8 cellular contexts compared by ENCODE assay signal in genomic region chr1:67489643-67490042, GRCh38. TPM values are rescaled to one million over a fixed set of nuclear protein-coding genes. Genes with fewer than 3 reads are reported as not detected.
A peak's percentile ranks its signal among the peaks of the same experiment; 100 is the strongest.
DNase-seq lines count a peak whose midpoint lies in the region; FAIRE-seq and TF ChIP-seq lines count a peak whose summit lies in the region.

No MANE protein-coding gene starts in this region.

- no peaks in the 10 kb centered on the region for H4K20me1 ChIP-seq in H1 (replicated peaks in 1 of 2; ENCODE audit: control insufficient read depth in 1 of 2, insufficient read depth in 2 of 2, low read length in 2 of 2)

- no peaks in the 10 kb centered on the region for H3K79me2 ChIP-seq in H1 (ENCODE audit: control insufficient read depth in 1 of 2, insufficient read depth in 2 of 2, low read length in 2 of 2)

- TF ChIP-seq CTCF in H1 (IDR thresholded peaks at IDR 0.05; ENCODE audit: control extremely low read depth in 1 of 3, insufficient read depth in 1 of 3, low read depth in 1 of 3, low read length in 3 of 3) (peak in 2 of 3 experiments; percentile 60 to 64; a peak in 2 of 4 replicates), prostate gland (IDR thresholded peaks at IDR 0.05) (peak in 3 of 4 experiments; percentile 21 to 48 (median 44)), lower leg skin (IDR thresholded peaks at IDR 0.05) (no peak)

- no peak overlapping the region for H4K91ac ChIP-seq in H1 (replicated peaks; ENCODE audit: insufficient read length, low read length)

- peak; percentile 3 for DNase-seq in stimulated activated CD4-positive, alpha-beta T cell treated with anti-CD3 and anti-CD28 coated beads, Interleukin-12 subunit alpha, Interleukin-12 subunit beta, amount 100 ng/mL, for 4 hours
- DNase-seq in stimulated activated CD4-positive, alpha-beta T cell treated with anti-CD3 and anti-CD28 coated beads, Interleukin-4, amount 100 ng/mL, for 4 hours: no peak
- DNase-seq in NCI-H146 treated with DMSO at 0.1 percent for 48 hours (lab: John Stamatoyannopoulos, UW; ENCODE audit: unreplicated experiment) (peak; percentile 23), H1 (ENCODE audit: low read depth in 1 of 2, low spot score in 2 of 2) (no peak), prostate gland (ENCODE audit: low spot score) (peak; percentile 18), superior temporal gyrus (ENCODE audit: extremely low spot score) (no peak), lower leg skin (ENCODE audit: low spot score in 2 of 2) (no peak), activated T-cell treated with anti-CD3 and anti-CD28 coated beads for 4 hours (no peak)

- no peak overlapping the region for H2BK120ac ChIP-seq in H1 (replicated peaks; ENCODE audit: low read depth, low read length)

- no peaks in the 10 kb centered on the region for H3K23me2 ChIP-seq in H1 (ENCODE audit: low read depth, low read length)

- H3K4me2 ChIP-seq in H1 (ENCODE audit: insufficient read depth in 1 of 2, low read depth in 2 of 2, low read length in 2 of 2): no peak overlapping the region

- H3K36me3 ChIP-seq in H1 (ENCODE audit: control insufficient read depth in 2 of 4, insufficient read depth in 4 of 4, low read length in 3 of 4): no peaks in the 10 kb centered on the region
- no peaks in the 10 kb centered on the region for H3K36me3 ChIP-seq in prostate gland

- H3K14ac ChIP-seq in H1 (ENCODE audit: insufficient read length): no peak overlapping the region

- no peak overlapping the region for H3K9ac ChIP-seq in H1 (replicated peaks in 1 of 4; ENCODE audit: extremely low read depth in 1 of 4, low read depth in 3 of 4, low read length in 3 of 4)

- H3K56ac ChIP-seq in H1 (replicated peaks; ENCODE audit: insufficient read length, low read depth, low read length): no peak overlapping the region

- no peaks in the 10 kb centered on the region for H3K79me1 ChIP-seq in H1 (ENCODE audit: low read depth, low read length)

- H2AFZ ChIP-seq in H1 (ENCODE audit: low read length): no peak overlapping the region

- TF ChIP-seq EP300 in H1 (IDR thresholded peaks at IDR 0.05; ENCODE audit: borderline replicate concordance in 1 of 2, low read depth in 2 of 2, low read length in 2 of 2): no peak

- no peak overlapping the region for H2BK20ac ChIP-seq in H1 (ENCODE audit: low read length)

- no peak overlapping the region for H2BK5ac ChIP-seq in H1 (ENCODE audit: low read depth, low read length)

- no peak overlapping the region for H2AK5ac ChIP-seq in H1 (ENCODE audit: low read depth, low read length)

- CTCF ChIA-PET in H1 (lab: Charles Lee; ENCODE audit: partially characterized antibody): interaction anchor here (0.7 to 8.4 kb wide), 23 partner anchors 8 to 280 kb away, joined by 3 to 93 read pairs (median 6); no protein-coding TSS in a partner anchor

- no peak overlapping the region for H2BK12ac ChIP-seq in H1 (ENCODE audit: low read depth, low read length)

- FAIRE-seq in H1 (lab: Jason Lieb, UNC): no peak

- peak; percentile 85 to 88 for TF ChIP-seq RAD21 in H1 (IDR thresholded peaks at IDR 0.05 in 1 of 2, conservative IDR thresholded peaks at IDR 0.05 in 1 of 2; ENCODE audit: low read depth in 2 of 2, low read length in 2 of 2)

- H3K23ac ChIP-seq in H1 (ENCODE audit: insufficient read length): no peak overlapping the region

- WGBS in H1 (ENCODE audit: extremely low coverage in 1 of 2, insufficient coverage in 1 of 2, insufficient read length in 1 of 2, insufficient replicate concordance in 2 of 2, low coverage in 1 of 2, low lambda C conversion rate in 2 of 2, missing lambda C conversion rate in 1 of 2), 2 experiments: 78% methylated on average over 1 of the region's 1 CpG; no CpG with 5 or more reads in 1 of the 2 experiments
- 17% methylated on average over 1 of the region's 1 CpG for WGBS in prostate gland
- WGBS in lower leg skin, 2 donors: 33 to 65% methylated on average over 1 of the region's 1 CpG

- intact Hi-C loops in prostate gland (cut with DNase I): loop anchor here (10.0 kb wide), 1 partner anchor 255 kb away; no protein-coding TSS in a partner anchor
- intact Hi-C loops in lower leg skin (cut with DNase I; ENCODE audit: low total_unique reads): loop anchor here (5.0 kb wide), 1 partner anchor 142 kb away; no protein-coding TSS in a partner anchor

- H3K4me1 ChIP-seq in H1 (replicated peaks in 1 of 4; ENCODE audit: control insufficient read depth in 3 of 4, insufficient read depth in 4 of 4, low read length in 3 of 4) (peaks cover 0 to under 1% (median 0%) of the 10 kb centered on the region in 4 experiments; a peak in 2 of 7 replicates), prostate gland (replicated peaks) (no peaks in the 10 kb centered on the region)

- H3K4ac ChIP-seq in H1 (replicated peaks; ENCODE audit: insufficient read length, low read depth, low read length): no peak overlapping the region

- H3K18ac ChIP-seq in H1 (ENCODE audit: extremely low read depth, low read length): no peak overlapping the region

- TF ChIP-seq POLR2A in H1 (IDR thresholded peaks at IDR 0.05; ENCODE audit: control extremely low read depth in 1 of 2, low read depth in 2 of 2, low read length in 2 of 2) (no peak), prostate gland (IDR thresholded peaks at IDR 0.05) (no peak), lower leg skin (IDR thresholded peaks at IDR 0.05) (no peak)

- no peak overlapping the region for H3K4me3 ChIP-seq in H1 (ENCODE audit: extremely low read depth in 1 of 4, insufficient read depth in 2 of 4, low read depth in 3 of 4, low read length in 4 of 4)
- no peak overlapping the region for H3K4me3 ChIP-seq in prostate gland
- H3K4me3 ChIP-seq in lower leg skin (ENCODE audit: low read depth, poor library complexity, severe bottlenecking): no peak overlapping the region

- H4K8ac ChIP-seq in H1 (ENCODE audit: extremely low read depth, insufficient read depth, low read length): no peak overlapping the region

- no peak overlapping the region for H4K5ac ChIP-seq in H1 (ENCODE audit: insufficient read length, low read depth, low read length)

- POLR2A ChIA-PET in H1 (lab: Charles Lee; ENCODE audit: partially characterized antibody): interaction anchor here (0.6 to 6.2 kb wide), 4 partner anchors 10 to 65 kb away, joined by 3 to 45 read pairs (median 3); partner anchors contain the start of gene SERBP1

- H3K27ac ChIP-seq in H1 (ENCODE audit: low read depth, low read length): no peak overlapping the region
- H3K27ac ChIP-seq in prostate gland: no peak overlapping the region

- no peaks in the 10 kb centered on the region for H3K27me3 ChIP-seq in H1 (replicated peaks in 1 of 4; ENCODE audit: control insufficient read depth in 3 of 4, extremely low read depth in 1 of 4, insufficient read depth in 3 of 4, low read length in 3 of 4)
- no peaks in the 10 kb centered on the region for H3K27me3 ChIP-seq in prostate gland (replicated peaks; ENCODE audit: insufficient read depth)

- H3K9me3 ChIP-seq in H1 (ENCODE audit: insufficient read depth in 2 of 2, low read depth in 1 of 2, low read length in 1 of 2) (no peaks in the 10 kb centered on the region), prostate gland (no peaks in the 10 kb centered on the region)

- no peak overlapping the region for H2BK15ac ChIP-seq in H1 (ENCODE audit: low read length)

TF ChIP-seq in H1, 55 proteins besides CTCF, POLR2A, EP300 and RAD21:
- TF ChIP-seq HDAC2 (IDR thresholded peaks at IDR 0.05; ENCODE audit: borderline replicate concordance in 1 of 2, low read depth in 2 of 2, low read length in 2 of 2) (no peak), POLR2AphosphoS5 (IDR thresholded peaks at IDR 0.05; ENCODE audit: low read depth, low read length) (no peak), SIX5 (IDR thresholded peaks at IDR 0.05; ENCODE audit: low read depth, low read length) (no peak), CHD1 (IDR thresholded peaks at IDR 0.05; ENCODE audit: low read depth, low read length) (no peak), RFX5 (IDR thresholded peaks at IDR 0.05; ENCODE audit: borderline replicate concordance, low read depth, low read length) (no peak), TBP (IDR thresholded peaks at IDR 0.05; ENCODE audit: low read depth, low read length) (no peak), ZNF274 (IDR thresholded peaks at IDR 0.05; ENCODE audit: borderline replicate concordance, extremely low read depth, low read length) (no peak), SP4 (IDR thresholded peaks at IDR 0.05; ENCODE audit: low read length) (no peak), JUND (IDR thresholded peaks at IDR 0.05; ENCODE audit: low read length) (no peak), KDM4A (IDR thresholded peaks at IDR 0.05; ENCODE audit: low read depth, low read length, severe bottlenecking) (no peak), SIN3A (conservative IDR thresholded peaks at IDR 0.05 in 1 of 2, IDR thresholded peaks at IDR 0.05 in 1 of 2; ENCODE audit: low read depth in 1 of 2, low read length in 2 of 2) (no peak), PHF8 (conservative IDR thresholded peaks at IDR 0.05; ENCODE audit: low read depth, low read length) (no peak), TAF1 (IDR thresholded peaks at IDR 0.05; ENCODE audit: low read depth, low read length) (no peak), SRF (IDR thresholded peaks at IDR 0.05; ENCODE audit: low read depth, low read length) (no peak), MAFK (IDR thresholded peaks at IDR 0.05; ENCODE audit: low read depth, low read length) (no peak), SP1 (IDR thresholded peaks at IDR 0.05; ENCODE audit: low read depth, low read length) (no peak)

RNA-seq across cellular contexts. Expression of gene SERBP1, which starts 59.4 kb away (rescaled TPM):
- total RNA-seq in H1 (2021; fragmentation: NEBNext Ultra II Directional; extraction: Animal tissue kit (Norgen Biotek cat#: 25700)): 536 and 539 TPM in 2 replicates
- 220 and 229 TPM in 2 replicates for polyA plus RNA-seq in H1 (2011; rRNA removed)
- polyA plus RNA-seq in H1 (2011; cell fraction: cytosol; rRNA removed): 513 TPM
- 129 TPM for polyA plus RNA-seq in H1 (2011; cell fraction: nucleus; rRNA removed)
- polyA plus RNA-seq in H1 (2012, experiment 1 of 2): 435 to 536 TPM (median 461 TPM) in 4 replicates
- polyA plus RNA-seq in H1 (2012, experiment 2 of 2): 73.0 TPM
- polyA plus RNA-seq in H1 (2013, experiment 1 of 2): 541 TPM
- polyA plus RNA-seq in H1 (2013, experiment 2 of 2): 542 TPM
- polyA minus RNA-seq in H1 (2011; rRNA and poly(A)+ RNA removed): 94.6 and 100 TPM in 2 replicates
- polyA minus RNA-seq in H1 (2011; cell fraction: cytosol; rRNA and poly(A)+ RNA removed): 229 TPM
- polyA minus RNA-seq in H1 (2011; cell fraction: nucleus; rRNA and poly(A)+ RNA removed): 159 TPM
- total RNA-seq in prostate gland (100 to 1,000 TPM; 155 to 169 TPM), lower leg skin (100 to 1,000 TPM; 232 to 292 (median 273) TPM)

Comparison
In these comparisons a context has a peak if more than half of its experiments do, and no peak if none do; other contexts are left out.
1. DNase-seq: peak in stimulated activated CD4-positive, alpha-beta T cell treated with anti-CD3 and anti-CD28 coated beads, Interleukin-12 subunit alpha, Interleukin-12 subunit beta, amount 100 ng/mL, for 4 hours (single experiment), NCI-H146 treated with DMSO at 0.1 percent for 48 hours (single experiment) and prostate gland (single experiment); none in stimulated activated CD4-positive, alpha-beta T cell treated with anti-CD3 and anti-CD28 coated beads, Interleukin-4, amount 100 ng/mL, for 4 hours (0 of 2), H1 (0 of 2), superior temporal gyrus (single experiment), lower leg skin (0 of 2) and activated T-cell treated with anti-CD3 and anti-CD28 coated beads for 4 hours (single experiment).
2. CTCF ChIP-seq: peak in H1 (2 of 3) and prostate gland (3 of 4); none in lower leg skin (0 of 3).